In the genomic region with DNA sequence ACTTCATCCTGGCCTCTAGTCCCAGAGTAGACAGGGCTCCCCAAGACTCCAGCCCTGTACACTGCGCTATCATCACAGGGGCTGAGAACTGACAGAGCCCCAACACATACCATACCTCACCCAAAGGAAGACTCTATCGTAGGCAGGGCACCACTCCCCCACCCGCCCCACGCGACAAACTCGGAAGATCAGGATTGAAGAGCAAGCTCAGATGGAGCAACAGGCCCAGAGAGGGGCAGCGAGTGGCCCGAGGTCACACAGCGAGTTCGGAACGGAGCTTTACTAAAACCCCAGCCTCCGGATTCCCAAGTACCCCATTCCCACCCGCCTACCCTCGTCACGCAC, we compare ENCODE assay signal across 1 cellular context.
A peak's percentile ranks its signal among the peaks of the same experiment; 100 is the strongest.
TF ChIP-seq lines count a peak whose summit lies in the region.

No MANE protein-coding gene starts in this region.

TF ChIP-seq in K562, 482 proteins besides CTCF, POLR2A, EP300 and RAD21 (continued from another document):
- TF ChIP-seq, protein P1, sequence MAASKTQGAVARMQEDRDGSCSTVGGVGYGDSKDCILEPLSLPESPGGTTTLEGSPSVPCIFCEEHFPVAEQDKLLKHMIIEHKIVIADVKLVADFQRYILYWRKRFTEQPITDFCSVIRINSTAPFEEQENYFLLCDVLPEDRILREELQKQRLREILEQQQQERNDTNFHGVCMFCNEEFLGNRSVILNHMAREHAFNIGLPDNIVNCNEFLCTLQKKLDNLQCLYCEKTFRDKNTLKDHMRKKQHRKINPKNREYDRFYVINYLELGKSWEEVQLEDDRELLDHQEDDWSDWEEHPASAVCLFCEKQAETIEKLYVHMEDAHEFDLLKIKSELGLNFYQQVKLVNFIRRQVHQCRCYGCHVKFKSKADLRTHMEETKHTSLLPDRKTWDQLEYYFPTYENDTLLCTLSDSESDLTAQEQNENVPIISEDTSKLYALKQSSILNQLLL (CRISPR knock-in tag; IDR thresholded peaks at IDR 0.05; ENCODE audit: borderline replicate concordance) = no peak
- TF ChIP-seq ZNF583 (CRISPR knock-in tag; IDR thresholded peaks at IDR 0.05) = no peak
- no peak for TF ChIP-seq XRCC5 (IDR thresholded peaks at IDR 0.05; ENCODE audit: low read depth, low read length)
- TF ChIP-seq RUNX1 (IDR thresholded peaks at IDR 0.05; ENCODE audit: low read depth) = no peak
- TF ChIP-seq MECOM (CRISPR knock-in tag; IDR thresholded peaks at IDR 0.05) = no peak
- no peak for TF ChIP-seq HMGN3 (IDR thresholded peaks at IDR 0.05; ENCODE audit: borderline replicate concordance, extremely low read depth, insufficient read length, low read depth, low read length)
- TF ChIP-seq KLF10 (CRISPR knock-in tag; IDR thresholded peaks at IDR 0.05) = no peak
- TF ChIP-seq ZNF347 (CRISPR knock-in tag; IDR thresholded peaks at IDR 0.05; ENCODE audit: low read depth) = no peak
- TF ChIP-seq STAG1 (CRISPR knock-in tag; IDR thresholded peaks at IDR 0.05; ENCODE audit: borderline replicate concordance) = no peak
- TF ChIP-seq ZNF696 (CRISPR knock-in tag; conservative IDR thresholded peaks at IDR 0.05) = no peak
- TF ChIP-seq PHF21A (IDR thresholded peaks at IDR 0.05; ENCODE audit: borderline replicate concordance, low read depth) = no peak
- TF ChIP-seq, protein P2, sequence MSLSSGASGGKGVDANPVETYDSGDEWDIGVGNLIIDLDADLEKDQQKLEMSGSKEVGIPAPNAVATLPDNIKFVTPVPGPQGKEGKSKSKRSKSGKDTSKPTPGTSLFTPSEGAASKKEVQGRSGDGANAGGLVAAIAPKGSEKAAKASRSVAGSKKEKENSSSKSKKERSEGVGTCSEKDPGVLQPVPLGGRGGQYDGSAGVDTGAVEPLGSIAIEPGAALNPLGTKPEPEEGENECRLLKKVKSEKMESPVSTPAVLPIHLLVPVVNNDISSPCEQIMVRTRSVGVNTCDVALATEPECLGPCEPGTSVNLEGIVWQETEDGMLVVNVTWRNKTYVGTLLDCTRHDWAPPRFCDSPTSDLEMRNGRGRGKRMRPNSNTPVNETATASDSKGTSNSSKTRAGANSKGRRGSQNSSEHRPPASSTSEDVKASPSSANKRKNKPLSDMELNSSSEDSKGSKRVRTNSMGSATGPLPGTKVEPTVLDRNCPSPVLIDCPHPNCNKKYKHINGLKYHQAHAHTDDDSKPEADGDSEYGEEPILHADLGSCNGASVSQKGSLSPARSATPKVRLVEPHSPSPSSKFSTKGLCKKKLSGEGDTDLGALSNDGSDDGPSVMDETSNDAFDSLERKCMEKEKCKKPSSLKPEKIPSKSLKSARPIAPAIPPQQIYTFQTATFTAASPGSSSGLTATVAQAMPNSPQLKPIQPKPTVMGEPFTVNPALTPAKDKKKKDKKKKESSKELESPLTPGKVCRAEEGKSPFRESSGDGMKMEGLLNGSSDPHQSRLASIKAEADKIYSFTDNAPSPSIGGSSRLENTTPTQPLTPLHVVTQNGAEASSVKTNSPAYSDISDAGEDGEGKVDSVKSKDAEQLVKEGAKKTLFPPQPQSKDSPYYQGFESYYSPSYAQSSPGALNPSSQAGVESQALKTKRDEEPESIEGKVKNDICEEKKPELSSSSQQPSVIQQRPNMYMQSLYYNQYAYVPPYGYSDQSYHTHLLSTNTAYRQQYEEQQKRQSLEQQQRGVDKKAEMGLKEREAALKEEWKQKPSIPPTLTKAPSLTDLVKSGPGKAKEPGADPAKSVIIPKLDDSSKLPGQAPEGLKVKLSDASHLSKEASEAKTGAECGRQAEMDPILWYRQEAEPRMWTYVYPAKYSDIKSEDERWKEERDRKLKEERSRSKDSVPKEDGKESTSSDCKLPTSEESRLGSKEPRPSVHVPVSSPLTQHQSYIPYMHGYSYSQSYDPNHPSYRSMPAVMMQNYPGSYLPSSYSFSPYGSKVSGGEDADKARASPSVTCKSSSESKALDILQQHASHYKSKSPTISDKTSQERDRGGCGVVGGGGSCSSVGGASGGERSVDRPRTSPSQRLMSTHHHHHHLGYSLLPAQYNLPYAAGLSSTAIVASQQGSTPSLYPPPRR (CRISPR knock-in tag; IDR thresholded peaks at IDR 0.05; ENCODE audit: borderline replicate concordance) = 0 out of 2 replicates have a peak, but pooled peaks have one; percentile 5
- TF ChIP-seq, protein P3, sequence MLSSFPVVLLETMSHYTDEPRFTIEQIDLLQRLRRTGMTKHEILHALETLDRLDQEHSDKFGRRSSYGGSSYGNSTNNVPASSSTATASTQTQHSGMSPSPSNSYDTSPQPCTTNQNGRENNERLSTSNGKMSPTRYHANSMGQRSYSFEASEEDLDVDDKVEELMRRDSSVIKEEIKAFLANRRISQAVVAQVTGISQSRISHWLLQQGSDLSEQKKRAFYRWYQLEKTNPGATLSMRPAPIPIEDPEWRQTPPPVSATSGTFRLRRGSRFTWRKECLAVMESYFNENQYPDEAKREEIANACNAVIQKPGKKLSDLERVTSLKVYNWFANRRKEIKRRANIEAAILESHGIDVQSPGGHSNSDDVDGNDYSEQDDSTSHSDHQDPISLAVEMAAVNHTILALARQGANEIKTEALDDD (IDR thresholded peaks at IDR 0.05) = no peak
- TF ChIP-seq ARID2 (IDR thresholded peaks at IDR 0.05) = no peak
- no peak for TF ChIP-seq ZFPM2 (CRISPR knock-in tag; IDR thresholded peaks at IDR 0.05)
- TF ChIP-seq RBM22 (IDR thresholded peaks at IDR 0.05; ENCODE audit: low read depth, low read length, poor library complexity, severe bottlenecking) = no peak
- TF ChIP-seq NFIC (IDR thresholded peaks at IDR 0.05) = no peak
- TF ChIP-seq TSC22D4 (tag; IDR thresholded peaks at IDR 0.05) = no peak
- TF ChIP-seq, protein P4, sequence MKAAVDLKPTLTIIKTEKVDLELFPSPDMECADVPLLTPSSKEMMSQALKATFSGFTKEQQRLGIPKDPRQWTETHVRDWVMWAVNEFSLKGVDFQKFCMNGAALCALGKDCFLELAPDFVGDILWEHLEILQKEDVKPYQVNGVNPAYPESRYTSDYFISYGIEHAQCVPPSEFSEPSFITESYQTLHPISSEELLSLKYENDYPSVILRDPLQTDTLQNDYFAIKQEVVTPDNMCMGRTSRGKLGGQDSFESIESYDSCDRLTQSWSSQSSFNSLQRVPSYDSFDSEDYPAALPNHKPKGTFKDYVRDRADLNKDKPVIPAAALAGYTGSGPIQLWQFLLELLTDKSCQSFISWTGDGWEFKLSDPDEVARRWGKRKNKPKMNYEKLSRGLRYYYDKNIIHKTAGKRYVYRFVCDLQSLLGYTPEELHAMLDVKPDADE (conservative IDR thresholded peaks at IDR 0.05; ENCODE audit: control insufficient read depth, low read depth, low read length) = 0 out of 2 replicates have a peak, but pooled peaks have one; percentile 47
- no peak for TF ChIP-seq ZNF764 (CRISPR knock-in tag; IDR thresholded peaks at IDR 0.05; ENCODE audit: low read depth)
- TF ChIP-seq ZNF282 (CRISPR knock-in tag; IDR thresholded peaks at IDR 0.05) = no peak
- no peak for TF ChIP-seq CTBP1 (IDR thresholded peaks at IDR 0.05; ENCODE audit: borderline replicate concordance)
- no peak for TF ChIP-seq FOS (IDR thresholded peaks at IDR 0.05; ENCODE audit: extremely low read depth, insufficient read length)
- TF ChIP-seq CBX5 (IDR thresholded peaks at IDR 0.05; ENCODE audit: borderline replicate concordance, low read depth) = no peak
- TF ChIP-seq, protein P5, sequence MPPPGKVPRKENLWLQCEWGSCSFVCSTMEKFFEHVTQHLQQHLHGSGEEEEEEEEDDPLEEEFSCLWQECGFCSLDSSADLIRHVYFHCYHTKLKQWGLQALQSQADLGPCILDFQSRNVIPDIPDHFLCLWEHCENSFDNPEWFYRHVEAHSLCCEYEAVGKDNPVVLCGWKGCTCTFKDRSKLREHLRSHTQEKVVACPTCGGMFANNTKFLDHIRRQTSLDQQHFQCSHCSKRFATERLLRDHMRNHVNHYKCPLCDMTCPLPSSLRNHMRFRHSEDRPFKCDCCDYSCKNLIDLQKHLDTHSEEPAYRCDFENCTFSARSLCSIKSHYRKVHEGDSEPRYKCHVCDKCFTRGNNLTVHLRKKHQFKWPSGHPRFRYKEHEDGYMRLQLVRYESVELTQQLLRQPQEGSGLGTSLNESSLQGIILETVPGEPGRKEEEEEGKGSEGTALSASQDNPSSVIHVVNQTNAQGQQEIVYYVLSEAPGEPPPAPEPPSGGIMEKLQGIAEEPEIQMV (tag; conservative IDR thresholded peaks at IDR 0.05; ENCODE audit: low read depth) = no peak
- TF ChIP-seq CEBPG (CRISPR knock-in tag; IDR thresholded peaks at IDR 0.05) = peak; percentile 44; the same call in 1 of the 2 replicates
- TF ChIP-seq CEBPG (tag; conservative IDR thresholded peaks at IDR 0.05 in 1 of 2, IDR thresholded peaks at IDR 0.05 in 1 of 2) = no peak
- TF ChIP-seq NR2C2 (CRISPR knock-in tag; IDR thresholded peaks at IDR 0.05) = no peak
- TF ChIP-seq NR2C2 (tag; IDR thresholded peaks at IDR 0.05) = no peak
- no peak for TF ChIP-seq MAFG (tag; conservative IDR thresholded peaks at IDR 0.05)
- peak; percentile 93; the same call in 1 of the 2 replicates for TF ChIP-seq HDGF (IDR thresholded peaks at IDR 0.05)
- TF ChIP-seq SMARCA4 (IDR thresholded peaks at IDR 0.05) = no peak
- TF ChIP-seq MYBL2 (IDR thresholded peaks at IDR 0.05; ENCODE audit: low read depth) = no peak
- TF ChIP-seq MYBL2 (CRISPR knock-in tag; IDR thresholded peaks at IDR 0.05; ENCODE audit: borderline replicate concordance) = no peak
- no peak for TF ChIP-seq GATAD2A (IDR thresholded peaks at IDR 0.05)
- no peak for TF ChIP-seq ZNF384 (IDR thresholded peaks at IDR 0.05; ENCODE audit: low read depth, low read length)
- TF ChIP-seq EP400 (IDR thresholded peaks at IDR 0.05) = no peak
- TF ChIP-seq FOXK1 (CRISPR knock-in tag; IDR thresholded peaks at IDR 0.05; ENCODE audit: borderline replicate concordance) = no peak
- no peak for TF ChIP-seq SAP30 (IDR thresholded peaks at IDR 0.05; ENCODE audit: borderline replicate concordance, insufficient read depth, low read depth, low read length, poor library complexity, severe bottlenecking)
- peak; percentile 93; the same call in 1 of the 2 replicates for TF ChIP-seq CBX1 (IDR thresholded peaks at IDR 0.05; ENCODE audit: low read depth)
- no peak for TF ChIP-seq SAFB2 (IDR thresholded peaks at IDR 0.05; ENCODE audit: borderline replicate concordance, low read depth, low read length, severe bottlenecking)
- TF ChIP-seq, protein P6, sequence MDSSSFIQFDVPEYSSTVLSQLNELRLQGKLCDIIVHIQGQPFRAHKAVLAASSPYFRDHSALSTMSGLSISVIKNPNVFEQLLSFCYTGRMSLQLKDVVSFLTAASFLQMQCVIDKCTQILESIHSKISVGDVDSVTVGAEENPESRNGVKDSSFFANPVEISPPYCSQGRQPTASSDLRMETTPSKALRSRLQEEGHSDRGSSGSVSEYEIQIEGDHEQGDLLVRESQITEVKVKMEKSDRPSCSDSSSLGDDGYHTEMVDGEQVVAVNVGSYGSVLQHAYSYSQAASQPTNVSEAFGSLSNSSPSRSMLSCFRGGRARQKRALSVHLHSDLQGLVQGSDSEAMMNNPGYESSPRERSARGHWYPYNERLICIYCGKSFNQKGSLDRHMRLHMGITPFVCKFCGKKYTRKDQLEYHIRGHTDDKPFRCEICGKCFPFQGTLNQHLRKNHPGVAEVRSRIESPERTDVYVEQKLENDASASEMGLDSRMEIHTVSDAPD (CRISPR knock-in tag; IDR thresholded peaks at IDR 0.05) = peak; percentile 29; the same call in 1 of the 2 replicates
- no peak for TF ChIP-seq ZNF785 (CRISPR knock-in tag; IDR thresholded peaks at IDR 0.05)
- TF ChIP-seq RNF2 (IDR thresholded peaks at IDR 0.05) = no peak
- TF ChIP-seq SMAD3 (CRISPR knock-in tag; conservative IDR thresholded peaks at IDR 0.05) = no peak
